8 cellular contexts compared by ENCODE assay signal in the genomic region with DNA sequence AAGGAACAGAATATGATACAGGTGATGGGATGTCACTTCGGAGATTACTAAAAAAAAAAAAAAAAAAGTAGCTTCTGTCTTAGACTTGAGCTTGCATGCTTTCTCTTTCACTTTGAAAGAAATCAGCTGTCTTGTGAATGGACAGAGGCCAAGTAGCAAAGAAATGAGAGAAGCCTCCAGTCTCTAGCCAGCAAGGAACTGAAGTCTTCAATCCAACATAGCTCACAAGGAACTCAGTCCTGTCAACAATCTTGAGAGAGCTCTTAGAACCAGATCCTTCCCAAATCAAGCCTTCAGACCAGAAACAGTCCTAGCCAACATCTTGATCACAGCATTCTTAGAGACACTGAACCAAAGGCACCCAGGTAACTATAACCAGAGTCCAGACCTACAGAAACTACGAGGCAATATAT. TPM values are rescaled to one million over a fixed set of nuclear protein-coding genes. Genes with fewer than 3 reads are reported as not detected.
A peak's percentile ranks its signal among the peaks of the same experiment; 100 is the strongest.
DNase-seq lines count a peak whose midpoint lies in the region; FAIRE-seq and TF ChIP-seq lines count a peak whose summit lies in the region.

No MANE protein-coding gene starts in this region.

- peak; percentile 57 for FAIRE-seq in GM12891 (lab: Jason Lieb, UNC)

- TF ChIP-seq POLR2A in GM12891 (IDR thresholded peaks at IDR 0.05; ENCODE audit: low read depth, low read length), result no peak

- DNase-seq in GM12891 (ENCODE audit: insufficient read length, low spot score), result no peak
- DNase-seq in H4 (ENCODE audit: low spot score), result peak; percentile 13
- peak; percentile 55 for DNase-seq in RPMI8226
- peak; percentile 90 for DNase-seq in fibroblast of peridontal ligament (ENCODE audit: extremely low read depth)
- peak; percentile 63 for DNase-seq in renal cortical epithelial cell (ENCODE audit: low read depth)
- DNase-seq in NCI-H2227 (lab: John Stamatoyannopoulos, UW; ENCODE audit: unreplicated experiment), result no peak
- no peak for DNase-seq in ureter (ENCODE audit: low spot score)
- DNase-seq in activated CD4-positive, CD25-positive, alpha-beta regulatory T cell (lab: John Stamatoyannopoulos, UW), result no peak

TF ChIP-seq in GM12891, 5 proteins besides CTCF, POLR2A, EP300 and RAD21:
- TF ChIP-seq PAX5 (IDR thresholded peaks at IDR 0.05; ENCODE audit: insufficient read depth, low read length, severe bottlenecking) (no peak), POLR2AphosphoS5 (IDR thresholded peaks at IDR 0.05; ENCODE audit: low read depth, low read length) (no peak), TAF1 (IDR thresholded peaks at IDR 0.05; ENCODE audit: low read depth, low read length) (no peak)

RNA-seq across cellular contexts. Expression of gene N4BP2L2, which starts 7.7 kb away (rescaled TPM):
- polyA plus RNA-seq in GM12891 (2012; ENCODE audit: low read depth, missing spikeins), result 35.7 TPM
- 14.2 and 26.6 TPM in 2 replicates for total RNA-seq in H4 (2014; rRNA removed; shearing (Covaris generic))
- 98.5 and 204 TPM in 2 replicates for total RNA-seq in renal cortical epithelial cell
- total RNA-seq in ureter, result 245 TPM

RNA-seq across cellular contexts. Expression of gene PDS5B, which starts 55.4 kb away (rescaled TPM):
- 16.9 TPM for polyA plus RNA-seq in GM12891 (2012; ENCODE audit: low read depth, missing spikeins)
- total RNA-seq in H4 (2014; rRNA removed; shearing (Covaris generic)), result 13.4 and 13.7 TPM in 2 replicates
- total RNA-seq in renal cortical epithelial cell (19.3 and 43.1 TPM in 2 replicates), ureter (53.3 TPM)

Comparison
In these comparisons a context has a peak if more than half of its experiments do, and no peak if none do; other contexts are left out.
1. DNase-seq: peak in H4 (single experiment), RPMI8226 (single experiment), fibroblast of peridontal ligament (single experiment) and renal cortical epithelial cell (single experiment); none in GM12891 (single experiment), NCI-H2227 (single experiment), ureter (single experiment) and activated CD4-positive, CD25-positive, alpha-beta regulatory T cell (0 of 4).